In the genomic region with DNA sequence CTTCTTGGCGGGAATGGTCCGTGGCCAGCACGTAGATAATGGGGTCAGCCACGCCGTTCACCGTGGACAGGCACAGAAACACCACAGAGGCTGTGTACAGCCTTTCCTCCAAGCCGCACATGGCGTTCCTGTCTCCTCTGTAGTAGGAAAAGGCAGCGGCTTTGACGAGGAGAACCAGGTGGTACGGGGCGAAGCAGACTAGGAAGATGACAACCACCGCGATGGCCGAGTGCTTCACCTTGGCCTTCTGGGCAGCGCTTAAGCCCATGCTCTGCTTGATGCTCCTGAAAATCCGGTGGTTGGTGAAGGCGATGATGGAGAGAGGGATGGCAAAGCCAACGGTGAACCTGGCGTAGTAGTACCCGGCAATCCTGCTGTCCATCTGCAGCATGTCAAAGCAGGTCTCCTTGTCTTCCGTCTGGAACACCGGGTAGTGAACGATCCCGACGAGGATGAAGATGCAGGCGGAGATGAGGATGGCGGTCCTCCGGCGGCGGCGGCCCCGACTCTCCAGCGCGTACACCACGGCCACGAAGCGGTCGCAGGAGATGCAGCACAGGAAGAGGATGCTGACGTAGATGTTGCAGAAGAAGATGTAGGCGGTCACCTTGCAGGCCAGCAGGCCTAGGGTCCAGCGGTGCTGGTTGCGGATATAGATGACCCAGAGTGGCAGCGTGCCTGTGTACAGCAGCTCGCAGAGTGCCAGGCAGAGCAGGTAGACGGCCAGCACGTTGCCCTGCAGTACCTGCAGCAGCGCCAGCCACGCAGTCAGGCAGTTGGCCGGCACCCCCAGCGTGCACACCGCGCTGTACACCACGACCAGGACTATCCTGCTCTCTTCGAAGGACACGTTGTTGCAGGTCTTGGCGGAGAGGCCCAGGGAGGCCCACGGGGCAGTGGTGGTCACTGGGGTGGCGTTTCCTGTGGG, we compare ENCODE assay signal across 2 cellular contexts.
TF ChIP-seq lines count a peak whose summit lies in the region.

No MANE protein-coding gene starts in this region.

TF ChIP-seq in SK-N-SH, 30 proteins besides CTCF, POLR2A, EP300 and RAD21 (continued from another document):
- TF ChIP-seq EZH2phosphoT487 (IDR thresholded peaks at IDR 0.05; ENCODE audit: borderline replicate concordance, low read depth) (no peak), FOSL2 (IDR thresholded peaks at IDR 0.05; ENCODE audit: borderline replicate concordance, low read depth) (no peak), YY1 (IDR thresholded peaks at IDR 0.05; ENCODE audit: low read depth) (no peak), GATA2 (CRISPR knock-in tag; IDR thresholded peaks at IDR 0.05) (no peak), MEF2A (IDR thresholded peaks at IDR 0.05; ENCODE audit: borderline replicate concordance, low read depth) (no peak), POLR2AphosphoS5 (IDR thresholded peaks at IDR 0.05; ENCODE audit: low read depth, low read length) (no peak), FOXM1 (IDR thresholded peaks at IDR 0.05; ENCODE audit: low read depth) (no peak), JUND (IDR thresholded peaks at IDR 0.05) (no peak), NRF1 (IDR thresholded peaks at IDR 0.05; ENCODE audit: low read depth, low read length) (no peak), FOXJ3 (CRISPR knock-in tag; IDR thresholded peaks at IDR 0.05) (no peak), TEAD4 (IDR thresholded peaks at IDR 0.05; ENCODE audit: borderline replicate concordance, insufficient read depth) (no peak)
- TF ChIP-seq, protein P1, sequence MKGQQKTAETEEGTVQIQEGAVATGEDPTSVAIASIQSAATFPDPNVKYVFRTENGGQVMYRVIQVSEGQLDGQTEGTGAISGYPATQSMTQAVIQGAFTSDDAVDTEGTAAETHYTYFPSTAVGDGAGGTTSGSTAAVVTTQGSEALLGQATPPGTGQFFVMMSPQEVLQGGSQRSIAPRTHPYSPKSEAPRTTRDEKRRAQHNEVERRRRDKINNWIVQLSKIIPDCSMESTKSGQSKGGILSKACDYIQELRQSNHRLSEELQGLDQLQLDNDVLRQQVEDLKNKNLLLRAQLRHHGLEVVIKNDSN (IDR thresholded peaks at IDR 0.05; ENCODE audit: borderline replicate concordance, low read depth): no peak
- TF ChIP-seq, protein P2, sequence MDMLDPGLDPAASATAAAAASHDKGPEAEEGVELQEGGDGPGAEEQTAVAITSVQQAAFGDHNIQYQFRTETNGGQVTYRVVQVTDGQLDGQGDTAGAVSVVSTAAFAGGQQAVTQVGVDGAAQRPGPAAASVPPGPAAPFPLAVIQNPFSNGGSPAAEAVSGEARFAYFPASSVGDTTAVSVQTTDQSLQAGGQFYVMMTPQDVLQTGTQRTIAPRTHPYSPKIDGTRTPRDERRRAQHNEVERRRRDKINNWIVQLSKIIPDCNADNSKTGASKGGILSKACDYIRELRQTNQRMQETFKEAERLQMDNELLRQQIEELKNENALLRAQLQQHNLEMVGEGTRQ (IDR thresholded peaks at IDR 0.05; ENCODE audit: borderline replicate concordance, low read depth, low read length): no peak
- TF ChIP-seq, protein P3, sequence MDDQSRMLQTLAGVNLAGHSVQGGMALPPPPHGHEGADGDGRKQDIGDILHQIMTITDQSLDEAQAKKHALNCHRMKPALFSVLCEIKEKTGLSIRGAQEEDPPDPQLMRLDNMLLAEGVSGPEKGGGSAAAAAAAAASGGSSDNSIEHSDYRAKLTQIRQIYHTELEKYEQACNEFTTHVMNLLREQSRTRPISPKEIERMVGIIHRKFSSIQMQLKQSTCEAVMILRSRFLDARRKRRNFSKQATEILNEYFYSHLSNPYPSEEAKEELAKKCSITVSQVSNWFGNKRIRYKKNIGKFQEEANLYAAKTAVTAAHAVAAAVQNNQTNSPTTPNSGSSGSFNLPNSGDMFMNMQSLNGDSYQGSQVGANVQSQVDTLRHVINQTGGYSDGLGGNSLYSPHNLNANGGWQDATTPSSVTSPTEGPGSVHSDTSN (IDR thresholded peaks at IDR 0.05): no peak
- TF ChIP-seq, protein P4, sequence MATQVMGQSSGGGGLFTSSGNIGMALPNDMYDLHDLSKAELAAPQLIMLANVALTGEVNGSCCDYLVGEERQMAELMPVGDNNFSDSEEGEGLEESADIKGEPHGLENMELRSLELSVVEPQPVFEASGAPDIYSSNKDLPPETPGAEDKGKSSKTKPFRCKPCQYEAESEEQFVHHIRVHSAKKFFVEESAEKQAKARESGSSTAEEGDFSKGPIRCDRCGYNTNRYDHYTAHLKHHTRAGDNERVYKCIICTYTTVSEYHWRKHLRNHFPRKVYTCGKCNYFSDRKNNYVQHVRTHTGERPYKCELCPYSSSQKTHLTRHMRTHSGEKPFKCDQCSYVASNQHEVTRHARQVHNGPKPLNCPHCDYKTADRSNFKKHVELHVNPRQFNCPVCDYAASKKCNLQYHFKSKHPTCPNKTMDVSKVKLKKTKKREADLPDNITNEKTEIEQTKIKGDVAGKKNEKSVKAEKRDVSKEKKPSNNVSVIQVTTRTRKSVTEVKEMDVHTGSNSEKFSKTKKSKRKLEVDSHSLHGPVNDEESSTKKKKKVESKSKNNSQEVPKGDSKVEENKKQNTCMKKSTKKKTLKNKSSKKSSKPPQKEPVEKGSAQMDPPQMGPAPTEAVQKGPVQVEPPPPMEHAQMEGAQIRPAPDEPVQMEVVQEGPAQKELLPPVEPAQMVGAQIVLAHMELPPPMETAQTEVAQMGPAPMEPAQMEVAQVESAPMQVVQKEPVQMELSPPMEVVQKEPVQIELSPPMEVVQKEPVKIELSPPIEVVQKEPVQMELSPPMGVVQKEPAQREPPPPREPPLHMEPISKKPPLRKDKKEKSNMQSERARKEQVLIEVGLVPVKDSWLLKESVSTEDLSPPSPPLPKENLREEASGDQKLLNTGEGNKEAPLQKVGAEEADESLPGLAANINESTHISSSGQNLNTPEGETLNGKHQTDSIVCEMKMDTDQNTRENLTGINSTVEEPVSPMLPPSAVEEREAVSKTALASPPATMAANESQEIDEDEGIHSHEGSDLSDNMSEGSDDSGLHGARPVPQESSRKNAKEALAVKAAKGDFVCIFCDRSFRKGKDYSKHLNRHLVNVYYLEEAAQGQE (IDR thresholded peaks at IDR 0.05; ENCODE audit: low read depth, low read length): no peak
- TF ChIP-seq, protein P5, sequence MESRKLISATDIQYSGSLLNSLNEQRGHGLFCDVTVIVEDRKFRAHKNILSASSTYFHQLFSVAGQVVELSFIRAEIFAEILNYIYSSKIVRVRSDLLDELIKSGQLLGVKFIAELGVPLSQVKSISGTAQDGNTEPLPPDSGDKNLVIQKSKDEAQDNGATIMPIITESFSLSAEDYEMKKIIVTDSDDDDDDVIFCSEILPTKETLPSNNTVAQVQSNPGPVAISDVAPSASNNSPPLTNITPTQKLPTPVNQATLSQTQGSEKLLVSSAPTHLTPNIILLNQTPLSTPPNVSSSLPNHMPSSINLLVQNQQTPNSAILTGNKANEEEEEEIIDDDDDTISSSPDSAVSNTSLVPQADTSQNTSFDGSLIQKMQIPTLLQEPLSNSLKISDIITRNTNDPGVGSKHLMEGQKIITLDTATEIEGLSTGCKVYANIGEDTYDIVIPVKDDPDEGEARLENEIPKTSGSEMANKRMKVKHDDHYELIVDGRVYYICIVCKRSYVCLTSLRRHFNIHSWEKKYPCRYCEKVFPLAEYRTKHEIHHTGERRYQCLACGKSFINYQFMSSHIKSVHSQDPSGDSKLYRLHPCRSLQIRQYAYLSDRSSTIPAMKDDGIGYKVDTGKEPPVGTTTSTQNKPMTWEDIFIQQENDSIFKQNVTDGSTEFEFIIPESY (IDR thresholded peaks at IDR 0.05; ENCODE audit: borderline replicate concordance, low read depth): no peak

TF ChIP-seq in SK-N-SH treated with all-trans-retinoic acid at 6 μM for 48 hours, 23 proteins besides CTCF, POLR2A, EP300 and RAD21:
- TF ChIP-seq, protein P6, sequence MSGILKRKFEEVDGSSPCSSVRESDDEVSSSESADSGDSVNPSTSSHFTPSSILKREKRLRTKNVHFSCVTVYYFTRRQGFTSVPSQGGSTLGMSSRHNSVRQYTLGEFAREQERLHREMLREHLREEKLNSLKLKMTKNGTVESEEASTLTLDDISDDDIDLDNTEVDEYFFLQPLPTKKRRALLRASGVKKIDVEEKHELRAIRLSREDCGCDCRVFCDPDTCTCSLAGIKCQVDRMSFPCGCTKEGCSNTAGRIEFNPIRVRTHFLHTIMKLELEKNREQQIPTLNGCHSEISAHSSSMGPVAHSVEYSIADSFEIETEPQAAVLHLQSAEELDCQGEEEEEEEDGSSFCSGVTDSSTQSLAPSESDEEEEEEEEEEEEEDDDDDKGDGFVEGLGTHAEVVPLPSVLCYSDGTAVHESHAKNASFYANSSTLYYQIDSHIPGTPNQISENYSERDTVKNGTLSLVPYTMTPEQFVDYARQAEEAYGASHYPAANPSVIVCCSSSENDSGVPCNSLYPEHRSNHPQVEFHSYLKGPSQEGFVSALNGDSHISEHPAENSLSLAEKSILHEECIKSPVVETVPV (CRISPR knock-in tag; IDR thresholded peaks at IDR 0.05): no peak
- no peak for TF ChIP-seq TOX (CRISPR knock-in tag; IDR thresholded peaks at IDR 0.05; ENCODE audit: borderline replicate concordance)
TF ChIP-seq in SK-N-SH treated with all-trans-retinoic acid at 6 μM for 48 hours: peak in this region for 0.
